Comparison of ENCODE assay signal across 1 cellular context in the genomic region with DNA sequence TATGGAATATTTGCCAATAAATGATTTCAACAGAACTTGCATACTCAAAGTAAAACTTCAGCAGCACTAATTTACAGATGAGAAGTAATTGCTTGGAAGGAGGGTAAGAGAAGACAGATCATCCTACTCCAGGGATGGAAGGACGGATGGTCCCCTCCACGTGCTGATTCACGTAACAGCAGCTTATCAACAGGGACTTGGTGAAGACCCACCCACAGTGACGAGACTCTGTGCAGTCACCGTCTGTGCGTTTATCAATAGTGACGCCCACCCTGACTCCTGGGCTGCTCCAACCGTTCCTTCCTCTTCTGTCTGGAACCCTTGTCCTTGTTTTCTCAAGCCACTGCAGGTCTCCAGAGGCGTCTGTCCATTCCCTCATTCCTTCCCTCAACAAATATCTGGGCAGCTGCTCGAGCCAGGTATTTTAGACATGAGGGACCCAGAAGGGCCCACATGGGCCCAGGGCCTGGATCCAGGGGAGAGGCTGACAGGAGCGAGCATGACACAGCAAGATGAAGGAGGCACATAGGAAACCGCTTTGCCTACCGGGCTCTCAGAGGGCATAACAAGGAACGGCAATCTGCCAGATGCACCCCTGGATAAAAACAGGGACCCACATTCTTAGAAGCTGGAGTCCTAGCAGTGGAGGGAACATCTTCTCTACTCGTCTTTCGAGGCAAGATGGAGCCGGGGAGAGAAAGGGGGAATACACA.
TF ChIP-seq lines count a peak whose summit lies in the region.

No MANE protein-coding gene starts in this region.

TF ChIP-seq in K562, 482 proteins besides CTCF, POLR2A, EP300 and RAD21 (continues in another document):
- TF ChIP-seq ADNP (tag; IDR thresholded peaks at IDR 0.05) (no peak), MAFK (IDR thresholded peaks at IDR 0.05; ENCODE audit: low read length) (peak; percentile 35), ARNT (IDR thresholded peaks at IDR 0.05) (no peak), MAFG (tag; conservative IDR thresholded peaks at IDR 0.05) (peak; percentile 70), RB1 (IDR thresholded peaks at IDR 0.05; ENCODE audit: low read depth) (no peak), CHD2 (IDR thresholded peaks at IDR 0.05; ENCODE audit: low read depth, low read length) (no peak), BHLHE40 (IDR thresholded peaks at IDR 0.05; ENCODE audit: low read length) (0 out of 2 replicates have a peak, but pooled peaks have one; percentile 45), SAFB (IDR thresholded peaks at IDR 0.05; ENCODE audit: borderline replicate concordance, low read depth, low read length) (no peak), GATAD2B (IDR thresholded peaks at IDR 0.05; ENCODE audit: borderline replicate concordance) (no peak), SRF (CRISPR knock-in tag; IDR thresholded peaks at IDR 0.05) (no peak), NCOR1 (IDR thresholded peaks at IDR 0.05) (no peak), MECOM (CRISPR knock-in tag; IDR thresholded peaks at IDR 0.05) (no peak), FIP1L1 (IDR thresholded peaks at IDR 0.05; ENCODE audit: low read depth, low read length, poor library complexity, severe bottlenecking) (no peak), NR1H2 (CRISPR knock-in tag; IDR thresholded peaks at IDR 0.05) (no peak), ARID1B (IDR thresholded peaks at IDR 0.05) (no peak), PHF8 (IDR thresholded peaks at IDR 0.05; ENCODE audit: borderline replicate concordance, low read length) (no peak), ZNF175 (CRISPR knock-in tag; IDR thresholded peaks at IDR 0.05; ENCODE audit: low read depth) (no peak; the same call in 1 of the 2 replicates), DPF2 (IDR thresholded peaks at IDR 0.05) (peak; percentile 12; the same call in 1 of the 2 replicates), JUN (IDR thresholded peaks at IDR 0.05; ENCODE audit: borderline replicate concordance, low read depth, low read length) (0 out of 2 replicates have a peak, but pooled peaks have one; percentile 12), JUN (CRISPR knock-in tag; IDR thresholded peaks at IDR 0.05; ENCODE audit: borderline replicate concordance) (no peak), ETV6 (IDR thresholded peaks at IDR 0.05; ENCODE audit: borderline replicate concordance in 1 of 2, low read depth in 2 of 2, low read length in 1 of 2) (no peak), ETV6 (CRISPR knock-in tag; IDR thresholded peaks at IDR 0.05; ENCODE audit: borderline replicate concordance) (no peak), ZNF253 (CRISPR knock-in tag; conservative IDR thresholded peaks at IDR 0.05) (no peak), MTA1 (IDR thresholded peaks at IDR 0.05; ENCODE audit: borderline replicate concordance) (no peak), KLF6 (CRISPR knock-in tag; IDR thresholded peaks at IDR 0.05; ENCODE audit: borderline replicate concordance) (no peak), PYGO2 (tag; IDR thresholded peaks at IDR 0.05) (no peak), NR2C2 (CRISPR knock-in tag; IDR thresholded peaks at IDR 0.05) (no peak), NR2C2 (tag; IDR thresholded peaks at IDR 0.05) (0 out of 2 replicates have a peak, but pooled peaks have one; percentile 4), ZFP30 (CRISPR knock-in tag; IDR thresholded peaks at IDR 0.05; ENCODE audit: borderline replicate concordance) (no peak), ARID2 (IDR thresholded peaks at IDR 0.05) (no peak), ZBED1 (IDR thresholded peaks at IDR 0.05) (no peak), SMAD1 (IDR thresholded peaks at IDR 0.05; ENCODE audit: low read depth, low read length, partially characterized antibody) (no peak), NFRKB (IDR thresholded peaks at IDR 0.05; ENCODE audit: low read depth) (no peak), DNMT1 (IDR thresholded peaks at IDR 0.05) (no peak), TEAD2 (tag; IDR thresholded peaks at IDR 0.05) (no peak), ATF1 (CRISPR knock-in tag; IDR thresholded peaks at IDR 0.05) (no peak), ATF1 (tag; IDR thresholded peaks at IDR 0.05) (peak; percentile 7; the same call in 1 of the 2 replicates), ZNF436 (CRISPR knock-in tag; IDR thresholded peaks at IDR 0.05) (no peak), CSDE1 (IDR thresholded peaks at IDR 0.05) (no peak), ZSCAN32 (CRISPR knock-in tag; IDR thresholded peaks at IDR 0.05) (no peak), NONO (IDR thresholded peaks at IDR 0.05; ENCODE audit: low read depth in 2 of 2, low read length in 1 of 2) (no peak), ZNF239 (CRISPR knock-in tag; IDR thresholded peaks at IDR 0.05) (peak; percentile 44; the same call in 1 of the 2 replicates)
- TF ChIP-seq, protein P1, sequence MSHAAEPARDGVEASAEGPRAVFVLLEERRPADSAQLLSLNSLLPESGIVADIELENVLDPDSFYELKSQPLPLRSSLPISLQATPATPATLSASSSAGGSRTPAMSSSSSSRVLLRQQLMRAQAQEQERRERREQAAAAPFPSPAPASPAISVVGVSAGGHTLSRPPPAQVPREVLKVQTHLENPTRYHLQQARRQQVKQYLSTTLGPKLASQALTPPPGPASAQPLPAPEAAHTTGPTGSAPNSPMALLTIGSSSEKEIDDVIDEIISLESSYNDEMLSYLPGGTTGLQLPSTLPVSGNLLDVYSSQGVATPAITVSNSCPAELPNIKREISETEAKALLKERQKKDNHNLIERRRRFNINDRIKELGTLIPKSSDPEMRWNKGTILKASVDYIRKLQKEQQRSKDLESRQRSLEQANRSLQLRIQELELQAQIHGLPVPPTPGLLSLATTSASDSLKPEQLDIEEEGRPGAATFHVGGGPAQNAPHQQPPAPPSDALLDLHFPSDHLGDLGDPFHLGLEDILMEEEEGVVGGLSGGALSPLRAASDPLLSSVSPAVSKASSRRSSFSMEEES (CRISPR knock-in tag; IDR thresholded peaks at IDR 0.05), result no peak
- TF ChIP-seq, protein P2, sequence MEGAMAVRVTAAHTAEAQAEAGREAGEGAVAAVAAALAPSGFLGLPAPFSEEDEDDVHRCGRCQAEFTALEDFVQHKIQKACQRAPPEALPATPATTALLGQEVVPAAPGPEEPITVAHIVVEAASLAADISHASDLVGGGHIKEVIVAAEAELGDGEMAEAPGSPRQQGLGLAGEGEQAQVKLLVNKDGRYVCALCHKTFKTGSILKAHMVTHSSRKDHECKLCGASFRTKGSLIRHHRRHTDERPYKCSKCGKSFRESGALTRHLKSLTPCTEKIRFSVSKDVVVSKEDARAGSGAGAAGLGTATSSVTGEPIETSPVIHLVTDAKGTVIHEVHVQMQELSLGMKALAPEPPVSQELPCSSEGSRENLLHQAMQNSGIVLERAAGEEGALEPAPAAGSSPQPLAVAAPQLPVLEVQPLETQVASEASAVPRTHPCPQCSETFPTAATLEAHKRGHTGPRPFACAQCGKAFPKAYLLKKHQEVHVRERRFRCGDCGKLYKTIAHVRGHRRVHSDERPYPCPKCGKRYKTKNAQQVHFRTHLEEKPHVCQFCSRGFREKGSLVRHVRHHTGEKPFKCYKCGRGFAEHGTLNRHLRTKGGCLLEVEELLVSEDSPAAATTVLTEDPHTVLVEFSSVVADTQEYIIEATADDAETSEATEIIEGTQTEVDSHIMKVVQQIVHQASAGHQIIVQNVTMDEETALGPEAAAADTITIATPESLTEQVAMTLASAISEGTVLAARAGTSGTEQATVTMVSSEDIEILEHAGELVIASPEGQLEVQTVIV (CRISPR knock-in tag; IDR thresholded peaks at IDR 0.05; ENCODE audit: borderline replicate concordance), result no peak
- TF ChIP-seq, protein P3, sequence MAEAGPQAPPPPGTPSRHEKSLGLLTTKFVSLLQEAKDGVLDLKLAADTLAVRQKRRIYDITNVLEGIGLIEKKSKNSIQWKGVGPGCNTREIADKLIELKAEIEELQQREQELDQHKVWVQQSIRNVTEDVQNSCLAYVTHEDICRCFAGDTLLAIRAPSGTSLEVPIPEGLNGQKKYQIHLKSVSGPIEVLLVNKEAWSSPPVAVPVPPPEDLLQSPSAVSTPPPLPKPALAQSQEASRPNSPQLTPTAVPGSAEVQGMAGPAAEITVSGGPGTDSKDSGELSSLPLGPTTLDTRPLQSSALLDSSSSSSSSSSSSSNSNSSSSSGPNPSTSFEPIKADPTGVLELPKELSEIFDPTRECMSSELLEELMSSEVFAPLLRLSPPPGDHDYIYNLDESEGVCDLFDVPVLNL (CRISPR knock-in tag; IDR thresholded peaks at IDR 0.05; ENCODE audit: low read depth), result no peak
- TF ChIP-seq, protein P4, sequence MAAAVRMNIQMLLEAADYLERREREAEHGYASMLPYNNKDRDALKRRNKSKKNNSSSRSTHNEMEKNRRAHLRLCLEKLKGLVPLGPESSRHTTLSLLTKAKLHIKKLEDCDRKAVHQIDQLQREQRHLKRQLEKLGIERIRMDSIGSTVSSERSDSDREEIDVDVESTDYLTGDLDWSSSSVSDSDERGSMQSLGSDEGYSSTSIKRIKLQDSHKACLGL (CRISPR knock-in tag; IDR thresholded peaks at IDR 0.05; ENCODE audit: borderline replicate concordance, poor library complexity, severe bottlenecking), result no peak
- TF ChIP-seq, protein P5, sequence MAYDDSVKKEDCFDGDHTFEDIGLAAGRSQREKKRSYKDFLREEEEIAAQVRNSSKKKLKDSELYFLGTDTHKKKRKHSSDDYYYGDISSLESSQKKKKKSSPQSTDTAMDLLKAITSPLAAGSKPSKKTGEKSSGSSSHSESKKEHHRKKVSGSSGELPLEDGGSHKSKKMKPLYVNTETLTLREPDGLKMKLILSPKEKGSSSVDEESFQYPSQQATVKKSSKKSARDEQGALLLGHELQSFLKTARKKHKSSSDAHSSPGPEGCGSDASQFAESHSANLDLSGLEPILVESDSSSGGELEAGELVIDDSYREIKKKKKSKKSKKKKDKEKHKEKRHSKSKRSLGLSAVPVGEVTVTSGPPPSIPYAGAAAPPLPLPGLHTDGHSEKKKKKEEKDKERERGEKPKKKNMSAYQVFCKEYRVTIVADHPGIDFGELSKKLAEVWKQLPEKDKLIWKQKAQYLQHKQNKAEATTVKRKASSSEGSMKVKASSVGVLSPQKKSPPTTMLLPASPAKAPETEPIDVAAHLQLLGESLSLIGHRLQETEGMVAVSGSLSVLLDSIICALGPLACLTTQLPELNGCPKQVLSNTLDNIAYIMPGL (CRISPR knock-in tag; IDR thresholded peaks at IDR 0.05), result no peak
- TF ChIP-seq, protein P6, sequence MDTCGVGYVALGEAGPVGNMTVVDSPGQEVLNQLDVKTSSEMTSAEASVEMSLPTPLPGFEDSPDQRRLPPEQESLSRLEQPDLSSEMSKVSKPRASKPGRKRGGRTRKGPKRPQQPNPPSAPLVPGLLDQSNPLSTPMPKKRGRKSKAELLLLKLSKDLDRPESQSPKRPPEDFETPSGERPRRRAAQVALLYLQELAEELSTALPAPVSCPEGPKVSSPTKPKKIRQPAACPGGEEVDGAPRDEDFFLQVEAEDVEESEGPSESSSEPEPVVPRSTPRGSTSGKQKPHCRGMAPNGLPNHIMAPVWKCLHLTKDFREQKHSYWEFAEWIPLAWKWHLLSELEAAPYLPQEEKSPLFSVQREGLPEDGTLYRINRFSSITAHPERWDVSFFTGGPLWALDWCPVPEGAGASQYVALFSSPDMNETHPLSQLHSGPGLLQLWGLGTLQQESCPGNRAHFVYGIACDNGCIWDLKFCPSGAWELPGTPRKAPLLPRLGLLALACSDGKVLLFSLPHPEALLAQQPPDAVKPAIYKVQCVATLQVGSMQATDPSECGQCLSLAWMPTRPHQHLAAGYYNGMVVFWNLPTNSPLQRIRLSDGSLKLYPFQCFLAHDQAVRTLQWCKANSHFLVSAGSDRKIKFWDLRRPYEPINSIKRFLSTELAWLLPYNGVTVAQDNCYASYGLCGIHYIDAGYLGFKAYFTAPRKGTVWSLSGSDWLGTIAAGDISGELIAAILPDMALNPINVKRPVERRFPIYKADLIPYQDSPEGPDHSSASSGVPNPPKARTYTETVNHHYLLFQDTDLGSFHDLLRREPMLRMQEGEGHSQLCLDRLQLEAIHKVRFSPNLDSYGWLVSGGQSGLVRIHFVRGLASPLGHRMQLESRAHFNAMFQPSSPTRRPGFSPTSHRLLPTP (IDR thresholded peaks at IDR 0.05; ENCODE audit: borderline replicate concordance, extremely low read depth, insufficient read length), result no peak
- TF ChIP-seq, protein P7, sequence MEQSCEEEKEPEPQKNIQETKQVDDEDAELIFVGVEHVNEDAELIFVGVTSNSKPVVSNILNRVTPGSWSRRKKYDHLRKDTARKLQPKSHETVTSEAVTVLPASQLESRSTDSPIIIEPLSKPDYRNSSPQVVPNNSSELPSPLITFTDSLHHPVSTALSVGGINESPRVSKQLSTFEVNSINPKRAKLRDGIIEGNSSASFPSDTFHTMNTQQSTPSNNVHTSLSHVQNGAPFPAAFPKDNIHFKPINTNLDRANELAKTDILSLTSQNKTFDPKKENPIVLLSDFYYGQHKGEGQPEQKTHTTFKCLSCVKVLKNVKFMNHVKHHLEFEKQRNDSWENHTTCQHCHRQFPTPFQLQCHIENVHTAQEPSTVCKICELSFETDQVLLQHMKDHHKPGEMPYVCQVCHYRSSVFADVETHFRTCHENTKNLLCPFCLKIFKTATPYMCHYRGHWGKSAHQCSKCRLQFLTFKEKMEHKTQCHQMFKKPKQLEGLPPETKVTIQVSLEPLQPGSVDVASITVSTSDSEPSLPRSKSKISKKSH (CRISPR knock-in tag; IDR thresholded peaks at IDR 0.05), result no peak
- TF ChIP-seq, protein P8, sequence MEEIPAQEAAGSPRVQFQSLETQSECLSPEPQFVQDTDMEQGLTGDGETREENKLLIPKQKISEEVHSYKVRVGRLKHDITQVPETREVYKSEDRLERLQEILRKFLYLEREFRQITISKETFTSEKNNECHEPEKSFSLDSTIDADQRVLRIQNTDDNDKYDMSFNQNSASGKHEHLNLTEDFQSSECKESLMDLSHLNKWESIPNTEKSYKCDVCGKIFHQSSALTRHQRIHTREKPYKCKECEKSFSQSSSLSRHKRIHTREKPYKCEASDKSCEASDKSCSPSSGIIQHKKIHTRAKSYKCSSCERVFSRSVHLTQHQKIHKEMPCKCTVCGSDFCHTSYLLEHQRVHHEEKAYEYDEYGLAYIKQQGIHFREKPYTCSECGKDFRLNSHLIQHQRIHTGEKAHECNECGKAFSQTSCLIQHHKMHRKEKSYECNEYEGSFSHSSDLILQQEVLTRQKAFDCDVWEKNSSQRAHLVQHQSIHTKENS (CRISPR knock-in tag; IDR thresholded peaks at IDR 0.05), result no peak
- TF ChIP-seq, protein P9, sequence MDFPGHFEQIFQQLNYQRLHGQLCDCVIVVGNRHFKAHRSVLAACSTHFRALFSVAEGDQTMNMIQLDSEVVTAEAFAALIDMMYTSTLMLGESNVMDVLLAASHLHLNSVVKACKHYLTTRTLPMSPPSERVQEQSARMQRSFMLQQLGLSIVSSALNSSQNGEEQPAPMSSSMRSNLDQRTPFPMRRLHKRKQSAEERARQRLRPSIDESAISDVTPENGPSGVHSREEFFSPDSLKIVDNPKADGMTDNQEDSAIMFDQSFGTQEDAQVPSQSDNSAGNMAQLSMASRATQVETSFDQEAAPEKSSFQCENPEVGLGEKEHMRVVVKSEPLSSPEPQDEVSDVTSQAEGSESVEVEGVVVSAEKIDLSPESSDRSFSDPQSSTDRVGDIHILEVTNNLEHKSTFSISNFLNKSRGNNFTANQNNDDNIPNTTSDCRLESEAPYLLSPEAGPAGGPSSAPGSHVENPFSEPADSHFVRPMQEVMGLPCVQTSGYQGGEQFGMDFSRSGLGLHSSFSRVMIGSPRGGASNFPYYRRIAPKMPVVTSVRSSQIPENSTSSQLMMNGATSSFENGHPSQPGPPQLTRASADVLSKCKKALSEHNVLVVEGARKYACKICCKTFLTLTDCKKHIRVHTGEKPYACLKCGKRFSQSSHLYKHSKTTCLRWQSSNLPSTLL (IDR thresholded peaks at IDR 0.05), result no peak
